Comparison of ENCODE assay signal across 9 cellular contexts in the genomic region with DNA sequence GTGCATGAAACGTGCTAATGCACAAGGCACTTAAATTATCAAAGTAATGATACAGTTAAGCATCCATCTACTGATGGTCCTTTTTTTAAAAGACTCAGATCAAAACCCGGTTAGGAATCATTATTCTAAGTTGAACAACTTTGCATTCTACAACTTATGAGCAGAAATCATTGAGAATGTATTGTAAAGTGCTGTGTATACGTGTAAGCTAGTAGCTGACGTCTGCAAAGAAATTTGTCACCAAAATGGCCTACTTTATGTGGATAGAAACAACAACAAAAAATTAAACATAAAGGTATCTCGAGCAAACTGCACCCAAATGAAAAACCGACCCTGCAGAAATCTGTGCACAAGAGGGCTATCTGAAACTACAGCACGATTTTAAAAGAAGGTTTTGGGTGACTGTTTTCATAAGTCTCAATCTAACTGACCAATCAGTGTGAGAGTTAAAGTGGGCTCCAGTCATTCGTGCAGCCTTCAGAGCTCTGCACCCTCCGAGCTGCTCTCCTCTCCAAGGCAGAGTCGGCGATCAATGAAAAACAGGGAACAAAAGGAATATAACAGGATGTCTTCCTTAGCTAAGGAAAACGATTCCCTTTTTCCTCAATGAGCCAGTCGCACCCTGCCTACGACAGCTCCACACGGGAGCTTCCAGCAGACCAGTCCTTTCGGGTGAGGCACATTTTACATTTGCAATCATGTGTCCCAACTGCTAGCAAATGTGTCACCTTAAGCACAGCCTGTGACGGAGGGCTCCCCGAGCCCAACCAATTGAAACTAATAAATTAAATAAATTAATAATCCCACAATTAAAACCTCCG.
DNase-seq lines count a peak whose midpoint lies in the region; ATAC-seq, FAIRE-seq and TF ChIP-seq lines count a peak whose summit lies in the region.
"Had no signal": no experiment of that assay in that cellular context is flagged by ENCODE, and none has a peak within 500 bp of the region (broad histone marks: within the 10 kb centered on the region; RNA-seq: fewer than 3 reads in every experiment).

No MANE protein-coding gene starts in this region.

- DNase-seq in Ammon's horn (ENCODE audit: low spot score) (peak; percentile 69), GM18507 (ENCODE audit: extremely low spot score, insufficient read length, low read depth) (no peak), T-helper 17 cell (no peak), lower leg skin (ENCODE audit: low spot score in 2 of 2) (peak in 1 of 2 donors; percentile 85)
- peak; percentile 7 for DNase-seq in stimulated activated naive CD4-positive, alpha-beta T cell treated with Interleukin-2 at 50 U/mL for 16 hours (lab: John Stamatoyannopoulos, UW)

- no peaks in the 10 kb centered on the region for H3K27me3 ChIP-seq in HUES48 (ENCODE audit: control insufficient read depth, insufficient read depth, low read length)
- peaks cover 26% of the 10 kb centered on the region for H3K27me3 ChIP-seq in ectodermal cell (ENCODE audit: control insufficient read depth, insufficient read depth, low read length, poor library complexity, severe bottlenecking)

- TF ChIP-seq CTCF in lower leg skin (IDR thresholded peaks at IDR 0.05), result no peak

- intact Hi-C loops in lower leg skin (cut with DNase I; ENCODE audit: low total_unique reads), result no loop called here

- H3K36me3 ChIP-seq in HUES48 (ENCODE audit: control insufficient read depth, insufficient read depth, low read length) (no peaks in the 10 kb centered on the region), ectodermal cell (ENCODE audit: control insufficient read depth, insufficient read depth, low read length) (no peaks in the 10 kb centered on the region)

- TF ChIP-seq POLR2A in lower leg skin (IDR thresholded peaks at IDR 0.05), result no peak

- H3K27ac ChIP-seq in HUES48 (ENCODE audit: low read depth, low read length), result peak overlapping the region; percentile 96
- H3K27ac ChIP-seq in ectodermal cell (ENCODE audit: insufficient read depth, low read depth, low read length, poor library complexity, severe bottlenecking), result no peak overlapping the region

- H3K27me3 Mint-ChIP-seq in T-helper 17 cell, result no peaks in the 10 kb centered on the region

- peak; percentile 56 for FAIRE-seq in GM18507 (lab: Jason Lieb, UNC)
- FAIRE-seq: K562 had no signal

- H3K9me3 ChIP-seq in HUES48 (ENCODE audit: control insufficient read depth, insufficient read depth, low read length) (no peaks in the 10 kb centered on the region), T-helper 17 cell (ENCODE audit: control insufficient read depth, low read length, poor library complexity, severe bottlenecking) (no peaks in the 10 kb centered on the region), ectodermal cell (ENCODE audit: control insufficient read depth, low read length) (no peaks in the 10 kb centered on the region)

- peaks cover 59% of the 10 kb centered on the region for H3K4me1 Mint-ChIP-seq in T-helper 17 cell

- H3K9ac ChIP-seq in HUES48 (ENCODE audit: low read depth, low read length), result peak overlapping the region; percentile 63

- peak overlapping the region; percentile 97 for H3K27ac Mint-ChIP-seq in T-helper 17 cell

- H3K4me3 Mint-ChIP-seq in T-helper 17 cell, result peak overlapping the region; percentile 93

- H3K4me3 ChIP-seq in HUES48 (ENCODE audit: low read depth, low read length) (peak overlapping the region; percentile 93), ectodermal cell (ENCODE audit: insufficient read depth, low read depth, low read length) (peak overlapping the region; percentile 72), lower leg skin (ENCODE audit: low read depth, poor library complexity, severe bottlenecking) (peak overlapping the region; percentile 62)
- H3K4me3 ChIP-seq: K562 had no signal

- WGBS in ectodermal cell, 2 experiments, result 8 to 9% methylated on average over 17 to 18 of the region's 19 CpGs
- 0 to 2% methylated on average over 19 of the region's 19 CpGs for WGBS in lower leg skin, 2 donors

- no peaks in the 10 kb centered on the region for H3K36me3 Mint-ChIP-seq in T-helper 17 cell (ENCODE audit: low read depth)

- ATAC-seq in T-helper 17 cell (peak; percentile 29), HG03097 (IDR thresholded peaks at IDR 0.05; ENCODE audit: low FRiP score, unreplicated experiment) (no peak)
- ATAC-seq: K562 had no signal

- peaks cover 57% of the 10 kb centered on the region for H3K4me1 ChIP-seq in HUES48 (ENCODE audit: control insufficient read depth, insufficient read depth, low read length)
- peaks cover 25% of the 10 kb centered on the region for H3K4me1 ChIP-seq in ectodermal cell (ENCODE audit: control insufficient read depth, insufficient read depth, low read length)

Comparison
In these comparisons a context has a peak if more than half of its experiments do, and no peak if none do; other contexts are left out.
1. DNase-seq: peak in Ammon's horn (single experiment) and stimulated activated naive CD4-positive, alpha-beta T cell treated with Interleukin-2 at 50 U/mL for 16 hours (single experiment); none in GM18507 (single experiment) and T-helper 17 cell (0 of 3).
2. Peak in every context shown above with its lines, with median percentiles within 50 percentile points of each other: H3K4me3 ChIP-seq.